8 cellular contexts compared by ENCODE assay signal in genomic region chr17:80454557-80455327, GRCh38. TPM values are rescaled to one million over a fixed set of nuclear protein-coding genes. Genes with fewer than 3 reads are reported as not detected.
DNase-seq lines count a peak whose midpoint lies in the region; ATAC-seq, FAIRE-seq and TF ChIP-seq lines count a peak whose summit lies in the region.

No MANE protein-coding gene starts in this region.

- ATAC-seq in GM18873 (IDR thresholded peaks at IDR 0.05; ENCODE audit: low FRiP score, unreplicated experiment) = peak; percentile 75
- ATAC-seq in HG03135 (IDR thresholded peaks at IDR 0.05; ENCODE audit: unreplicated experiment) = peak; percentile 81

- dilution Hi-C loops in mammary epithelial cell (cut with HindIII; ENCODE audit: low sequenced_read_pairs) = no loop called here

- peaks cover 20% of the 10 kb centered on the region for H3K4me1 ChIP-seq in mammary epithelial cell (ENCODE audit: insufficient read depth, low read length)
- H3K4me1 ChIP-seq in small intestine (ENCODE audit: control insufficient read depth in 2 of 2, insufficient read depth in 1 of 2, low read depth in 1 of 2, low read length in 1 of 2) = peaks cover 0 to 6% of the 10 kb centered on the region in 2 donors

- no peaks in the 10 kb centered on the region for H3K79me2 ChIP-seq in mammary epithelial cell (ENCODE audit: insufficient read depth, low read length)

- no peak for TF ChIP-seq CTCF in AG04449 (IDR thresholded peaks at IDR 0.05; ENCODE audit: insufficient read depth, low read length, missing control alignments)
- no peak for TF ChIP-seq CTCF in WERI-Rb-1 (IDR thresholded peaks at IDR 0.05; ENCODE audit: low read depth, low read length)
- no peak for TF ChIP-seq CTCF in mammary epithelial cell (conservative IDR thresholded peaks at IDR 0.05 in 1 of 2, IDR thresholded peaks at IDR 0.05 in 1 of 2; ENCODE audit: extremely low read depth in 1 of 2, insufficient read depth in 1 of 2, low read depth in 1 of 2, low read length in 2 of 2)

- H3K36me3 ChIP-seq in WERI-Rb-1 = no peaks in the 10 kb centered on the region
- H3K36me3 ChIP-seq in mammary epithelial cell (ENCODE audit: insufficient read depth, low read length) = no peaks in the 10 kb centered on the region
- no peaks in the 10 kb centered on the region for H3K36me3 ChIP-seq in small intestine (ENCODE audit: control insufficient read depth in 2 of 2, insufficient read depth in 2 of 2, low read length in 2 of 2)

- H2AFZ ChIP-seq in mammary epithelial cell (ENCODE audit: low read depth, low read length) = peak overlapping the region; percentile 96

- POLR2A ChIA-PET in AG04449 (lab: Yijun Ruan, JAX) = interaction anchor here (0.5 to 1.4 kb wide), 15 partner anchors 12 to 475 kb away, joined by 3 to 5 read pairs (median 3); no protein-coding TSS in a partner anchor

- peak overlapping the region; percentile 88 for H3K9ac ChIP-seq in mammary epithelial cell (ENCODE audit: insufficient read depth, low read length)

- H3K4me3 ChIP-seq in AG04449 (ENCODE audit: low read depth, low read length) (peak overlapping the region; percentile 78), WERI-Rb-1 (ENCODE audit: low read depth, low read length) (peak overlapping the region; percentile 70), mammary epithelial cell (replicated peaks in 1 of 3; ENCODE audit: insufficient read depth in 1 of 3, low read depth in 2 of 3, low read length in 3 of 3) (peak overlapping the region; percentile 71 to 82 (median 73)), small intestine (ENCODE audit: low read depth in 1 of 2, low read length in 2 of 2) (peak overlapping the region; percentile 65 to 80)

- peak; percentile 63 for DNase-seq in AG04449 (ENCODE audit: low read depth, low spot score)
- peak; percentile 100 for DNase-seq in NCI-H2196 (lab: John Stamatoyannopoulos, UW; ENCODE audit: unreplicated experiment)
- peak; percentile 99 for DNase-seq in WERI-Rb-1
- peak; percentile 94 for DNase-seq in mammary epithelial cell
- peak; percentile 100 for DNase-seq in iPS-NIHi11 (ENCODE audit: low spot score)
- peak; percentile 95 for DNase-seq in small intestine

- in situ Hi-C loops in mammary epithelial cell (cut with MboI; ENCODE audit: low sequenced_read_pairs in 2 of 2) = no loop called here

- no peaks in the 10 kb centered on the region for H4K20me1 ChIP-seq in mammary epithelial cell (ENCODE audit: insufficient read depth, low read length)

- no peaks in the 10 kb centered on the region for H3K9me3 ChIP-seq in WERI-Rb-1 (ENCODE audit: severe bottlenecking)
- no peaks in the 10 kb centered on the region for H3K9me3 ChIP-seq in mammary epithelial cell (replicated peaks; ENCODE audit: insufficient read depth, low read length)
- no peaks in the 10 kb centered on the region for H3K9me3 ChIP-seq in small intestine (ENCODE audit: control insufficient read depth, low read depth)

- H3K27me3 ChIP-seq in WERI-Rb-1 (ENCODE audit: insufficient read depth, low read depth, severe bottlenecking) (no peaks in the 10 kb centered on the region), mammary epithelial cell (ENCODE audit: insufficient read depth, low read length) (no peaks in the 10 kb centered on the region), small intestine (ENCODE audit: control insufficient read depth in 2 of 2, insufficient read depth in 2 of 2, low read length in 2 of 2) (peaks cover 0 to 3% of the 10 kb centered on the region in 2 donors)

- H3K27ac ChIP-seq in WERI-Rb-1 (peak overlapping the region; percentile 96), mammary epithelial cell (ENCODE audit: insufficient read depth, low read depth, low read length) (peak overlapping the region; percentile 85), small intestine (ENCODE audit: low read depth in 1 of 2, low read length in 1 of 2) (peak overlapping the region; percentile 91 to 99)

- CTCF ChIA-PET in AG04449 (lab: Yijun Ruan, JAX) = interaction anchor here (0.8 to 4.1 kb wide), 8 partner anchors 9 to 436 kb away, joined by 3 to 25 read pairs (median 3); no protein-coding TSS in a partner anchor
- CTCF ChIA-PET in mammary epithelial cell (lab: Charles Lee; ENCODE audit: low non-redundant PET) = interaction anchor here (0.7 kb wide), 1 partner anchor 41 kb away, joined by 5 read pairs; no protein-coding TSS in a partner anchor

- FAIRE-seq in small intestine (lab: Jason Lieb, UNC) = no peak

- H3K4me2 ChIP-seq in mammary epithelial cell (ENCODE audit: insufficient read depth, low read depth, low read length) = peak overlapping the region; percentile 97

- WGBS in mammary epithelial cell (ENCODE audit: low coverage, missing lambda C conversion rate) = 4% methylated on average over 5 of the region's 87 CpGs
- WGBS in small intestine, 3 donors = 0 to 1% (median 1%) methylated on average over 54 to 87 of the region's 87 CpGs

- no TSS peak for BruUV-seq in mammary epithelial cell (replicated peaks; lab: Mats Ljungman, UMichigan)

- intact Hi-C loops in mammary epithelial cell (cut with micrococcal nuclease) = loop anchor here (1.0 kb wide), 1 partner anchor 121 kb away; no protein-coding TSS in a partner anchor

RNA-seq across cellular contexts. Expression of gene NPTX1, which starts 21.7 kb away (rescaled TPM):
- under 1 TPM; 0.17 to 0.21 TPM for total RNA-seq in mammary epithelial cell
- polyA plus RNA-seq in mammary epithelial cell (0.14 TPM), small intestine (under 1 TPM in 1 of 3 donors, not detected in 2; 0.39 TPM)
- not detected for polyA minus RNA-seq in mammary epithelial cell

RNA-seq across cellular contexts. Expression of gene ENDOV, which starts 39.8 kb away (rescaled TPM):
- total RNA-seq in mammary epithelial cell = 10 to 100 TPM; 19.5 to 22.6 TPM
- polyA plus RNA-seq in mammary epithelial cell (14.4 TPM), small intestine (10 to 100 TPM; 13.6 to 39.6 (median 33.2) TPM)
- polyA minus RNA-seq in mammary epithelial cell = 16.7 TPM

Comparison
In these comparisons a context has a peak if more than half of its experiments do, and no peak if none do; other contexts are left out.
1. Peak in every context shown above with its lines: DNase-seq, ATAC-seq, H3K4me3 ChIP-seq and H3K27ac ChIP-seq.